ENCODE assay signal across 16 cellular contexts in the genomic region with DNA sequence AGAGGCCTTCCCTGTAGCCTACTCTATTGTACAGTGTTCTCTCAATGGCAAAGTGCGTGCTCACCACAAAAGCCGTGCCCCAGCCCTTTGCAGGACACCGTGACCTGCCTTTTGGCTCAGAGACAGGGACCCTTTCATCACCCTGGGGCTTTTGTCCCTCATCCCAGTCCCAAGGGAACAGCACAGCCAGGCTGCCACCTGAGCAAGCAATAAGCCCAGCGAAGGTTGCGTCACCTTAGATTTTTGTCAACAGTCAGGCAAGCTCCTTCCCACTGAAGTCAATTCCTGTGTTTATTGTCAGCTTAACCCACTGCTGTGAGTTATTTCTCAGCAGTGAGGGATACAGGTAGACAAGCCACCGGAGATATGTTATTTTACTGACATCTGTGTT. TPM values are rescaled to one million over a fixed set of nuclear protein-coding genes. Genes with fewer than 3 reads are reported as not detected.
DNase-seq lines count a peak whose midpoint lies in the region; ATAC-seq lines count a peak whose summit lies in the region.
"Had no signal": no experiment of that assay in that cellular context is flagged by ENCODE, and none has a peak within 500 bp of the region (broad histone marks: within the 10 kb centered on the region; RNA-seq: fewer than 3 reads in every experiment).

No MANE protein-coding gene starts in this region.

- H2BK15ac ChIP-seq in neuronal stem cell (ENCODE audit: low read length) = peak overlapping the region; percentile 29

- H2AK5ac ChIP-seq in neuronal stem cell (ENCODE audit: low read depth, low read length) = peak overlapping the region; percentile 14

- H3K9me3 ChIP-seq in NT2/D1 (ENCODE audit: insufficient read depth, low read length) (no peaks in the 10 kb centered on the region), neuronal stem cell (replicated peaks in 1 of 2; ENCODE audit: control insufficient read depth in 2 of 2, insufficient read depth in 1 of 2, low read depth in 1 of 2, low read length in 2 of 2) (no peaks in the 10 kb centered on the region)
- H3K9me3 ChIP-seq: esophagus squamous epithelium, gastroesophageal sphincter, sigmoid colon, suprapubic skin, vagina had no signal

- H3K23ac ChIP-seq in neuronal stem cell (ENCODE audit: low read depth, low read length, poor library complexity) = no peak overlapping the region

- ATAC-seq in HG02970 (IDR thresholded peaks at IDR 0.05; ENCODE audit: low FRiP score, unreplicated experiment) = no peak
- ATAC-seq in GM19452 (IDR thresholded peaks at IDR 0.05; ENCODE audit: unreplicated experiment) = no peak
- ATAC-seq: gastroesophageal sphincter had no signal

- peaks cover 55% of the 10 kb centered on the region for H3K4me1 ChIP-seq in NT2/D1 (ENCODE audit: insufficient read depth, insufficient read length)
- peaks cover 0 to 46% of the 10 kb centered on the region in 2 donors for H3K4me1 ChIP-seq in neuronal stem cell (ENCODE audit: control insufficient read depth in 2 of 2, insufficient read depth in 1 of 2, low read depth in 1 of 2, low read length in 2 of 2)

- H3K79me1 ChIP-seq in neuronal stem cell (ENCODE audit: low read depth, low read length) = no peaks in the 10 kb centered on the region

- H3K36me3 ChIP-seq in NT2/D1 (ENCODE audit: insufficient read depth, insufficient read length, low read length) (no peaks in the 10 kb centered on the region), neuronal stem cell (replicated peaks in 1 of 2; ENCODE audit: control insufficient read depth in 2 of 2, insufficient read depth in 2 of 2, low read length in 2 of 2) (no peaks in the 10 kb centered on the region)
- H3K36me3 ChIP-seq: esophagus squamous epithelium, gastroesophageal sphincter, sigmoid colon, suprapubic skin, vagina had no signal

- H3K14ac ChIP-seq in neuronal stem cell (ENCODE audit: low read length) = no peak overlapping the region

- no peak overlapping the region for H3K4me3 ChIP-seq in NT2/D1 (ENCODE audit: insufficient read length, low read depth)
- no peak overlapping the region for H3K4me3 ChIP-seq in neuronal stem cell (ENCODE audit: low read length in 2 of 2)
- H3K4me3 ChIP-seq: esophagus squamous epithelium, gastroesophageal sphincter, sigmoid colon, suprapubic skin, vagina had no signal

- H2BK5ac ChIP-seq in neuronal stem cell (ENCODE audit: low read length) = no peak overlapping the region

- H3K4me2 ChIP-seq in neuronal stem cell (ENCODE audit: insufficient read depth, low read length, poor library complexity, severe bottlenecking) = no peak overlapping the region

- no CpG with 5 or more reads among the region's 6 CpGs for WGBS in neuronal stem cell (ENCODE audit: extremely low coverage in 2 of 2, insufficient read length in 2 of 2, insufficient replicate concordance in 1 of 2), 2 donors

- no peak overlapping the region for H2AFZ ChIP-seq in neuronal stem cell (ENCODE audit: low read length)

- DNase-seq in NCI-H1105 treated with DMSO at 0.1 percent for 48 hours (lab: John Stamatoyannopoulos, UW) = peak; percentile 42
- DNase-seq in NCI-H1105 (lab: John Stamatoyannopoulos, UW) = no peak
- DNase-seq in NCI-H2107 (lab: John Stamatoyannopoulos, UW) = peak; percentile 99
- DNase-seq in NT2/D1 (ENCODE audit: low read depth, low spot score) = no peak
- no peak for DNase-seq in neuronal stem cell (ENCODE audit: low spot score)
- DNase-seq in SW480 (ENCODE audit: low spot score) = no peak
- DNase-seq: 8988T; activated CD4-positive, alpha-beta T cell treated with anti-CD3 and anti-CD28 coated beads for 4 hours; effector memory CD4-positive, alpha-beta T cell; esophagus squamous epithelium; sigmoid colon had no signal

- peak overlapping the region; percentile 50 for H3K18ac ChIP-seq in neuronal stem cell (ENCODE audit: low read length)

- no peak overlapping the region for H3K4ac ChIP-seq in neuronal stem cell (ENCODE audit: low read length)

- no peak overlapping the region for H2BK120ac ChIP-seq in neuronal stem cell (ENCODE audit: low read depth, low read length)

- H3K27me3 ChIP-seq in NT2/D1 (ENCODE audit: insufficient read depth, insufficient read length) = peaks cover 25% of the 10 kb centered on the region
- peaks cover 9 to 69% (median 31%) of the 10 kb centered on the region in 3 experiments for H3K27me3 ChIP-seq in neuronal stem cell (ENCODE audit: control insufficient read depth in 3 of 3, insufficient read depth in 3 of 3, low read depth in 1 of 3, low read length in 3 of 3)
- H3K27me3 ChIP-seq: vagina had no signal

- H4K8ac ChIP-seq in neuronal stem cell (ENCODE audit: low read depth, low read length) = no peak overlapping the region

- no peak overlapping the region for H4K91ac ChIP-seq in neuronal stem cell (ENCODE audit: low read depth, low read length, poor library complexity)

- H2BK12ac ChIP-seq in neuronal stem cell (ENCODE audit: low read length) = no peak overlapping the region

- no peak overlapping the region for H3K27ac ChIP-seq in neuronal stem cell (replicated peaks; ENCODE audit: low read length)
- H3K27ac ChIP-seq: esophagus squamous epithelium, gastroesophageal sphincter, sigmoid colon, suprapubic skin, vagina had no signal

- H3K9ac ChIP-seq in NT2/D1 (ENCODE audit: insufficient read length, low read depth) (peak overlapping the region; percentile 34), neuronal stem cell (ENCODE audit: low read depth, low read length, poor library complexity) (no peak overlapping the region)

RNA-seq across cellular contexts. Expression of gene GRIK3, which starts 4.4 kb away (rescaled TPM):
- polyA plus RNA-seq in neuronal stem cell (2013, experiment 1 of 2) = 1.2 TPM
- 1.1 TPM for polyA plus RNA-seq in neuronal stem cell (2013, experiment 2 of 2)

Comparison
In these comparisons a context has a peak if more than half of its experiments do, and no peak if none do; other contexts are left out.
1. DNase-seq: peak in NCI-H1105 treated with DMSO at 0.1 percent for 48 hours (single experiment) and NCI-H2107 (single experiment); none in NCI-H1105 (single experiment), NT2/D1 (single experiment), neuronal stem cell (single experiment) and SW480 (single experiment).